In genomic region chr16:11639925-11640899, GRCh38 we compare ENCODE assay signal across 8 cellular contexts. TPM values are rescaled to one million over a fixed set of nuclear protein-coding genes. Genes with fewer than 3 reads are reported as not detected.
A peak's percentile ranks its signal among the peaks of the same experiment; 100 is the strongest.
DNase-seq lines count a peak whose midpoint lies in the region; ATAC-seq, FAIRE-seq and TF ChIP-seq lines count a peak whose summit lies in the region.

No MANE protein-coding gene starts in this region.

- 47% methylated on average over 25 of the region's 25 CpGs for WGBS in smooth muscle cell (ENCODE audit: low lambda C conversion rate)

- no peak for FAIRE-seq in H54 (lab: Jason Lieb, UNC)

- H3K27me3 ChIP-seq in smooth muscle cell (ENCODE audit: low read depth): no peaks in the 10 kb centered on the region

- no peaks in the 10 kb centered on the region for H3K9me3 ChIP-seq in smooth muscle cell (replicated peaks; ENCODE audit: low read depth)

- H3K4me3 ChIP-seq in smooth muscle cell: no peak overlapping the region

- no peak for TF ChIP-seq POLR2A in H54 (IDR thresholded peaks at IDR 0.05; ENCODE audit: low read depth, low read length)

- H3K36me3 ChIP-seq in smooth muscle cell (ENCODE audit: low read depth): no peaks in the 10 kb centered on the region

- H4K20me1 ChIP-seq in smooth muscle cell (ENCODE audit: low read depth): no peaks in the 10 kb centered on the region

- ATAC-seq in HG03039 (IDR thresholded peaks at IDR 0.05; ENCODE audit: unreplicated experiment) (no peak), GM18498 (IDR thresholded peaks at IDR 0.05; ENCODE audit: unreplicated experiment) (no peak)

- peak overlapping the region; percentile 87 for H3K27ac ChIP-seq in smooth muscle cell (ENCODE audit: low read depth)

- peaks cover 11% of the 10 kb centered on the region for H3F3A ChIP-seq in smooth muscle cell (ENCODE audit: low read depth)

- H3K9ac ChIP-seq in smooth muscle cell (ENCODE audit: low read depth): peak overlapping the region; percentile 50

- H3K4me1 ChIP-seq in smooth muscle cell (ENCODE audit: low read depth): peaks cover 3% of the 10 kb centered on the region

- peak overlapping the region; percentile 7 for H3K4me2 ChIP-seq in smooth muscle cell

- no peaks in the 10 kb centered on the region for H3K79me2 ChIP-seq in smooth muscle cell (ENCODE audit: low read depth)

- DNase-seq in H54 (ENCODE audit: insufficient read length, low spot score): peak; percentile 50
- peak; percentile 98 for DNase-seq in NOMO-1 treated with DMSO at 0.1 percent for 48 hours (lab: John Stamatoyannopoulos, UW; ENCODE audit: unreplicated experiment)
- peak; percentile 53 for DNase-seq in cerebellar cortex (ENCODE audit: low spot score)
- DNase-seq in kidney glomerular epithelial cell (lab: John Stamatoyannopoulos, UW): peak; percentile 83
- peak; percentile 62 for DNase-seq in smooth muscle cell (lab: John Stamatoyannopoulos, UW; ENCODE audit: unreplicated experiment)
- no peak for DNase-seq in mesenteric fat pad (ENCODE audit: low spot score)

- H2AFZ ChIP-seq in smooth muscle cell (ENCODE audit: low read depth): no peak overlapping the region

- TF ChIP-seq CTCF in smooth muscle cell (IDR thresholded peaks at IDR 0.05; ENCODE audit: borderline replicate concordance, insufficient read depth, poor library complexity, severe bottlenecking): no peak

RNA-seq across cellular contexts. Expression of gene SNN, which starts 28.0 kb away (rescaled TPM):
- 6.4 and 8.2 TPM in 2 replicates for total RNA-seq in smooth muscle cell
- 10.1 and 10.9 TPM in 2 replicates for polyA plus RNA-seq in smooth muscle cell
- total RNA-seq in mesenteric fat pad: 47.2 TPM

RNA-seq across cellular contexts. Expression of gene LITAF, which starts 53.5 kb away (rescaled TPM):
- total RNA-seq in smooth muscle cell: 40.4 and 77.9 TPM in 2 replicates
- 72.6 and 98.0 TPM in 2 replicates for polyA plus RNA-seq in smooth muscle cell
- 191 TPM for total RNA-seq in mesenteric fat pad
